Comparison of ENCODE assay signal across 1 cellular context in genomic region chr6:32178547-32179440, GRCh38.
TF ChIP-seq lines count a peak whose summit lies in the region.

No MANE protein-coding gene starts in this region.

TF ChIP-seq in HepG2, 621 proteins besides CTCF, POLR2A, EP300 and RAD21 (continued from another document and continues in another):
- TF ChIP-seq ZNF280B (CRISPR knock-in tag; IDR thresholded peaks at IDR 0.05; ENCODE audit: borderline replicate concordance) (no peak), KDM1A (CRISPR knock-in tag; IDR thresholded peaks at IDR 0.05) (no peak), ZNF777 (CRISPR knock-in tag; IDR thresholded peaks at IDR 0.05) (no peak), RARA (CRISPR knock-in tag; IDR thresholded peaks at IDR 0.05) (no peak), SMAD1 (CRISPR knock-in tag; IDR thresholded peaks at IDR 0.05; ENCODE audit: borderline replicate concordance, low read depth) (0 out of 2 replicates have a peak, but pooled peaks have one; percentile 41), CSRNP2 (CRISPR knock-in tag; conservative IDR thresholded peaks at IDR 0.05; ENCODE audit: low read depth) (no peak), SRSF1 (optimal IDR thresholded peaks at IDR 0.05; ENCODE audit: low read depth, low read length) (no peak), TBX3 (IDR thresholded peaks at IDR 0.05; ENCODE audit: borderline replicate concordance) (no peak), ZNF160 (CRISPR knock-in tag; IDR thresholded peaks at IDR 0.05) (0 out of 2 replicates have a peak, but pooled peaks have one; percentile 23), MED13 (CRISPR knock-in tag; IDR thresholded peaks at IDR 0.05) (no peak), KDM5B (CRISPR knock-in tag; IDR thresholded peaks at IDR 0.05; ENCODE audit: borderline replicate concordance) (no peak), HNRNPK (IDR thresholded peaks at IDR 0.05; ENCODE audit: low read depth, low read length, poor library complexity, severe bottlenecking) (no peak), ZBTB37 (CRISPR knock-in tag; IDR thresholded peaks at IDR 0.05) (no peak), MAX (IDR thresholded peaks at IDR 0.05) (peak; percentile 30; the same call in 1 of the 2 replicates), ETV5 (CRISPR knock-in tag; IDR thresholded peaks at IDR 0.05; ENCODE audit: borderline replicate concordance) (no peak), CBX1 (IDR thresholded peaks at IDR 0.05; ENCODE audit: low read depth) (peak; percentile 19), TFE3 (CRISPR knock-in tag; IDR thresholded peaks at IDR 0.05) (0 out of 2 replicates have a peak, but pooled peaks have one; percentile 28), GLI4 (CRISPR knock-in tag; IDR thresholded peaks at IDR 0.05; ENCODE audit: borderline replicate concordance) (no peak), RELA (CRISPR knock-in tag; IDR thresholded peaks at IDR 0.05) (no peak), HOMEZ (CRISPR knock-in tag; IDR thresholded peaks at IDR 0.05; ENCODE audit: low read depth) (peak; percentile 13; the same call in 1 of the 2 replicates), ZNF546 (CRISPR knock-in tag; conservative IDR thresholded peaks at IDR 0.05) (no peak), ETV6 (CRISPR knock-in tag; conservative IDR thresholded peaks at IDR 0.05) (no peak), ZFAT (CRISPR knock-in tag; conservative IDR thresholded peaks at IDR 0.05) (no peak), AHDC1 (CRISPR knock-in tag; IDR thresholded peaks at IDR 0.05; ENCODE audit: borderline replicate concordance) (no peak), ZNF780A (CRISPR knock-in tag; IDR thresholded peaks at IDR 0.05) (peak; percentile 48), ZFP90 (CRISPR knock-in tag; IDR thresholded peaks at IDR 0.05; ENCODE audit: borderline replicate concordance) (0 out of 2 replicates have a peak, but pooled peaks have one; percentile 53), THRA (CRISPR knock-in tag; IDR thresholded peaks at IDR 0.05; ENCODE audit: borderline replicate concordance) (no peak), HHEX (CRISPR knock-in tag; IDR thresholded peaks at IDR 0.05) (no peak; the same call in 1 of the 2 replicates), DR1 (CRISPR knock-in tag; IDR thresholded peaks at IDR 0.05) (no peak), ZNF451 (CRISPR knock-in tag; IDR thresholded peaks at IDR 0.05) (no peak), ZNF724P (CRISPR knock-in tag; IDR thresholded peaks at IDR 0.05; ENCODE audit: borderline replicate concordance) (no peak; the same call in 1 of the 2 replicates), ATF2 (CRISPR knock-in tag; IDR thresholded peaks at IDR 0.05) (0 out of 2 replicates have a peak, but pooled peaks have one; percentile 23), ATRX (CRISPR knock-in tag; IDR thresholded peaks at IDR 0.05; ENCODE audit: borderline replicate concordance) (no peak), ZNF773 (CRISPR knock-in tag; IDR thresholded peaks at IDR 0.05; ENCODE audit: borderline replicate concordance) (no peak), CEBPB (IDR thresholded peaks at IDR 0.05; ENCODE audit: borderline replicate concordance, low read depth, low read length) (no peak), GATAD2A (CRISPR knock-in tag; IDR thresholded peaks at IDR 0.05) (no peak), ZC3H4 (CRISPR knock-in tag; IDR thresholded peaks at IDR 0.05; ENCODE audit: borderline replicate concordance) (0 out of 2 replicates have a peak, but pooled peaks have one; percentile 33), MTA3 (CRISPR knock-in tag; IDR thresholded peaks at IDR 0.05) (no peak), ATAD3A (CRISPR knock-in tag; IDR thresholded peaks at IDR 0.05) (no peak), SPEN (CRISPR knock-in tag; IDR thresholded peaks at IDR 0.05; ENCODE audit: low read depth) (no peak), ZNF589 (CRISPR knock-in tag; conservative IDR thresholded peaks at IDR 0.05) (peak; percentile 57; the same call in 1 of the 2 replicates), PLSCR1 (CRISPR knock-in tag; IDR thresholded peaks at IDR 0.05; ENCODE audit: borderline replicate concordance) (no peak), ZNF225 (CRISPR knock-in tag; IDR thresholded peaks at IDR 0.05) (no peak), ZBTB33 (CRISPR knock-in tag; IDR thresholded peaks at IDR 0.05) (no peak)
